In genomic region chr10:11869743-11870460, GRCh38 we compare ENCODE assay signal across 14 cellular contexts. TPM values are rescaled to one million over a fixed set of nuclear protein-coding genes. Genes with fewer than 3 reads are reported as not detected.
DNase-seq lines count a peak whose midpoint lies in the region; ATAC-seq and TF ChIP-seq lines count a peak whose summit lies in the region.
"Had no signal": no experiment of that assay in that cellular context is flagged by ENCODE, and none has a peak within 500 bp of the region (broad histone marks: within the 10 kb centered on the region; RNA-seq: fewer than 3 reads in every experiment).

No MANE protein-coding gene starts in this region.

- H3K36me3 ChIP-seq in adipocyte (ENCODE audit: control insufficient read depth, insufficient read depth, low read length, severe bottlenecking) (no peaks in the 10 kb centered on the region), gastroesophageal sphincter (no peaks in the 10 kb centered on the region)
- H3K36me3 ChIP-seq: uterus had no signal

- H3K27ac ChIP-seq in gastroesophageal sphincter: no peak overlapping the region
- H3K27ac ChIP-seq: uterus had no signal

- no peaks in the 10 kb centered on the region for H3K27me3 ChIP-seq in adipocyte (replicated peaks; ENCODE audit: control insufficient read depth, insufficient read depth, low read length)
- peaks cover 29% of the 10 kb centered on the region for H3K27me3 ChIP-seq in gastroesophageal sphincter
- H3K27me3 ChIP-seq: uterus had no signal

- H3K9me3 ChIP-seq in adipocyte (ENCODE audit: control insufficient read depth, low read length): no peaks in the 10 kb centered on the region
- H3K9me3 ChIP-seq in gastroesophageal sphincter: no peaks in the 10 kb centered on the region
- H3K9me3 ChIP-seq: uterus had no signal

- H3K9ac ChIP-seq in adipocyte (ENCODE audit: low read length): no peak overlapping the region

- TF ChIP-seq CTCF in AG10803 (conservative IDR thresholded peaks at IDR 0.05; ENCODE audit: low read length) (no peak), gastroesophageal sphincter (IDR thresholded peaks at IDR 0.05) (no peak)

- ATAC-seq in gastroesophageal sphincter (peak; percentile 37), GM18517 (IDR thresholded peaks at IDR 0.05; ENCODE audit: unreplicated experiment) (no peak)
- ATAC-seq: activated CD8-positive, alpha-beta T cell treated with anti-CD3 and anti-CD28 coated beads for 36 hours had no signal

- no peak for TF ChIP-seq EP300 in gastroesophageal sphincter (IDR thresholded peaks at IDR 0.05)

- WGBS in gastroesophageal sphincter (ENCODE audit: low coverage in 1 of 2), 2 donors: no CpG with 5 or more reads among the region's 78 CpGs

- H3K4me1 ChIP-seq in adipocyte (ENCODE audit: control insufficient read depth, insufficient read depth, low read length) (peaks cover 7% of the 10 kb centered on the region), gastroesophageal sphincter (peaks cover 0 to 18% (median 9%) of the 10 kb centered on the region in 3 donors)
- H3K4me1 ChIP-seq: uterus had no signal

- DNase-seq in AG10803 (ENCODE audit: low read depth): peak; percentile 17
- DNase-seq in adipocyte (ENCODE audit: low read depth): peak; percentile 53
- DNase-seq in putamen (ENCODE audit: low spot score): peak; percentile 7
- DNase-seq in SK-N-DZ (ENCODE audit: low spot score): no peak
- no peak for DNase-seq in HuH-7 (ENCODE audit: low spot score)
- DNase-seq in pons (ENCODE audit: low spot score): no peak
- DNase-seq: activated CD8-positive, alpha-beta T cell treated with anti-CD3 and anti-CD28 coated beads for 36 hours; activated effector memory CD4-positive, alpha-beta T cell treated with anti-CD3 and anti-CD28 coated beads, Interleukin-2, amount 50 U/mL, for 16 hours; NCI-H1436 treated with DMSO at 0.1 percent for 48 hours; NCI-H774; RPMI8226; uterus had no signal

- TF ChIP-seq POLR2A in gastroesophageal sphincter (IDR thresholded peaks at IDR 0.05): no peak

- H3K4me3 ChIP-seq in AG10803 (ENCODE audit: low read length) (no peak overlapping the region), adipocyte (ENCODE audit: low read length) (no peak overlapping the region), gastroesophageal sphincter (peak overlapping the region in 1 of 2 donors; percentile 46)
- H3K4me3 ChIP-seq: uterus had no signal

RNA-seq across cellular contexts. Expression of gene PROSER2, which starts 46.7 kb away (rescaled TPM):
- 10 to 100 TPM in 1 of 4 donors, 1 to 10 TPM in 2, under 1 TPM in 1; 0.62 to 10.3 (median 1.8) TPM for total RNA-seq in gastroesophageal sphincter
- 0.03 TPM in 1 of 2 replicates, not detected in the other for polyA plus RNA-seq in SK-N-DZ (2014; cell fraction: cytosol; rRNA removed)
- not detected in 2 replicates for polyA plus RNA-seq in SK-N-DZ (2014; cell fraction: nucleus; rRNA removed)

Comparison
In these comparisons a context has a peak if more than half of its experiments do, and no peak if none do; other contexts are left out.
1. DNase-seq: peak in AG10803 (single experiment), adipocyte (single experiment) and putamen (single experiment); none in SK-N-DZ (single experiment), HuH-7 (single experiment) and pons (single experiment).